ENCODE assay signal across 13 cellular contexts in the genomic region with DNA sequence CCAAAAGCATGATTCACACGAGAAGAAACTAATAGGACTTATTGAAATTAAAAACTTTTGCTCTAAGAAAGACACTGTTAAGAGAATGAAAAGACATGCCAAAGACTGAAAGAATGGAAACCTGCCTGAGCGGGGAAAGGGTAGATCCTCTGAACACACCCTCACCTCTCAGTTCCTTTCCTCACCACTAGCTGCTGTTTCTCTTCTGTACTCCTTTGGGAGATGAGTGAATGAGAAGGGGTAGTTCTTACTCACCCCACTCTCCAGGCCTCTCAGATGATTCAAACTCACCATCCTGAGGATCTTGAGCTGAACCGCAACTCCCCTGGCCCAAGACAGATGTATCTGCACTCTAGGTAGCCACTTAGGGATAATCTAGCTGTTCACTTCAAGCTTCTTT. TPM values are rescaled to one million over a fixed set of nuclear protein-coding genes. Genes with fewer than 3 reads are reported as not detected.
A peak's percentile ranks its signal among the peaks of the same experiment; 100 is the strongest.
DNase-seq lines count a peak whose midpoint lies in the region; ATAC-seq and TF ChIP-seq lines count a peak whose summit lies in the region.
"Had no signal": no experiment of that assay in that cellular context is flagged by ENCODE, and none has a peak within 500 bp of the region (broad histone marks: within the 10 kb centered on the region; RNA-seq: fewer than 3 reads in every experiment).

No MANE protein-coding gene starts in this region.

- ATAC-seq in GM18511 (IDR thresholded peaks at IDR 0.05; ENCODE audit: unreplicated experiment): peak; percentile 79
- peak; percentile 57 for ATAC-seq in GM21723 (IDR thresholded peaks at IDR 0.05; ENCODE audit: unreplicated experiment)
- peak; percentile 61 for ATAC-seq in HG03460 (IDR thresholded peaks at IDR 0.05; ENCODE audit: unreplicated experiment)
- ATAC-seq in foreskin keratinocyte: peak; percentile 92
- ATAC-seq: upper lobe of right lung had no signal

- no peaks in the 10 kb centered on the region for H3K36me3 Mint-ChIP-seq in CD4-positive, alpha-beta memory T cell
- H3K36me3 Mint-ChIP-seq: immature natural killer cell had no signal

- H3K9me3 ChIP-seq in CD4-positive, alpha-beta memory T cell (ENCODE audit: control insufficient read depth in 1 of 2, low read length in 2 of 2): no peaks in the 10 kb centered on the region
- H3K9me3 ChIP-seq: upper lobe of right lung had no signal

- no peaks in the 10 kb centered on the region for H3K4me1 ChIP-seq in foreskin keratinocyte
- no peaks in the 10 kb centered on the region for H3K4me1 ChIP-seq in CD4-positive, alpha-beta memory T cell (ENCODE audit: insufficient read depth, low read length)
- H3K4me1 ChIP-seq: upper lobe of right lung had no signal

- H3K36me3 ChIP-seq in CD4-positive, alpha-beta memory T cell (ENCODE audit: insufficient read depth, low read length): no peaks in the 10 kb centered on the region
- H3K36me3 ChIP-seq: upper lobe of right lung had no signal

- peaks cover 0 to 1% (median 0%) of the 10 kb centered on the region in 4 donors for H3K4me1 Mint-ChIP-seq in CD4-positive, alpha-beta memory T cell
- H3K4me1 Mint-ChIP-seq: immature natural killer cell had no signal

- peaks cover 6 to 9% of the 10 kb centered on the region in 2 donors for H3K27me3 Mint-ChIP-seq in CD4-positive, alpha-beta memory T cell

- DNase-seq in foreskin keratinocyte (no peak), SIG-M5 (lab: John Stamatoyannopoulos, UW) (no peak), H4 (ENCODE audit: low spot score) (no peak), GOT3 (lab: John Stamatoyannopoulos, UW) (no peak)
- no peak for DNase-seq in CD4-positive, alpha-beta memory T cell
- DNase-seq: cerebellar nuclear complex, immature natural killer cell, KG1, upper lobe of right lung had no signal

- TF ChIP-seq CTCF in foreskin keratinocyte (conservative IDR thresholded peaks at IDR 0.05): no peak

- intact Hi-C loops in CD4-positive, alpha-beta memory T cell (cut with micrococcal nuclease): loop anchor here (5.0 kb wide), 1 partner anchor 130 kb away; no protein-coding TSS in a partner anchor

- H3K27me3 ChIP-seq in foreskin keratinocyte: peaks cover 18% of the 10 kb centered on the region
- H3K27me3 ChIP-seq in CD4-positive, alpha-beta memory T cell (ENCODE audit: insufficient read depth, low read length): peaks cover 6% of the 10 kb centered on the region
- H3K27me3 ChIP-seq: upper lobe of right lung had no signal

- no peak overlapping the region for H3K27ac ChIP-seq in foreskin keratinocyte
- H3K27ac ChIP-seq in CD4-positive, alpha-beta memory T cell (ENCODE audit: low read depth, low read length): no peak overlapping the region
- H3K27ac ChIP-seq: skin epidermis, upper lobe of right lung had no signal

- POLR2A ChIA-PET in CD4-positive, alpha-beta memory T cell (lab: Charles Lee; ENCODE audit: partially characterized antibody): no interaction called here

- H3K4me3 Mint-ChIP-seq in CD4-positive, alpha-beta memory T cell: no peak overlapping the region
- H3K4me3 Mint-ChIP-seq: immature natural killer cell had no signal

- CTCF ChIA-PET in CD4-positive, alpha-beta memory T cell (lab: Charles Lee; ENCODE audit: partially characterized antibody): interaction anchor here (0.7 to 2.4 kb wide), 8 partner anchors 8 to 209 kb away, joined by 3 to 10 read pairs (median 5); a partner anchor contains a TSS

- peaks cover 0 to 1% (median 0%) of the 10 kb centered on the region in 8 donors for H3K9me3 Mint-ChIP-seq in CD4-positive, alpha-beta memory T cell
- H3K9me3 Mint-ChIP-seq: immature natural killer cell had no signal

- no peak overlapping the region for H3K4me3 ChIP-seq in CD4-positive, alpha-beta memory T cell (ENCODE audit: low read length in 2 of 2)
- H3K4me3 ChIP-seq: skin epidermis, upper lobe of right lung had no signal

- no peak overlapping the region for H3K27ac Mint-ChIP-seq in CD4-positive, alpha-beta memory T cell
- H3K27ac Mint-ChIP-seq: immature natural killer cell had no signal

RNA-seq across cellular contexts. Expression of a gene that starts 41.9 kb away (rescaled TPM):
- 0.04 and 0.07 TPM in 2 replicates for total RNA-seq in foreskin keratinocyte
- 0.01 TPM in 1 of 2 replicates, not detected in the other for polyA plus RNA-seq in foreskin keratinocyte
- under 1 TPM; 0.14 to 0.49 TPM for total RNA-seq in CD4-positive, alpha-beta memory T cell
- not detected for polyA plus RNA-seq in CD4-positive, alpha-beta memory T cell
- 0.08 TPM in 1 of 2 replicates, not detected in the other for total RNA-seq in H4 (2014; rRNA removed; shearing (Covaris generic))
- polyA plus RNA-seq: immature natural killer cell had no signal
